ENCODE assay signal across 11 cellular contexts in genomic region chr3:43906847-43907507, GRCh38.
DNase-seq lines count a peak whose midpoint lies in the region; ATAC-seq and TF ChIP-seq lines count a peak whose summit lies in the region.
"Had no signal": no experiment of that assay in that cellular context is flagged by ENCODE, and none has a peak within 500 bp of the region (broad histone marks: within the 10 kb centered on the region; RNA-seq: fewer than 3 reads in every experiment).

No MANE protein-coding gene starts in this region.

- no peak overlapping the region for H3K27ac ChIP-seq in neuronal stem cell (replicated peaks; ENCODE audit: low read length)
- H3K27ac ChIP-seq in stomach, result no peak overlapping the region
- H3K27ac ChIP-seq: adrenal gland had no signal

- DNase-seq in neuronal stem cell (ENCODE audit: low spot score) (no peak), stomach (no peak), mucosa of descending colon (no peak), DMS53 (lab: John Stamatoyannopoulos, UW) (no peak)
- DNase-seq: adrenal gland, NCI-H1417, NCI-H526 had no signal

- no peak overlapping the region for H2BK5ac ChIP-seq in neuronal stem cell (ENCODE audit: low read length)

- WGBS in neuronal stem cell (ENCODE audit: extremely low coverage in 2 of 2, insufficient read length in 2 of 2, insufficient replicate concordance in 1 of 2), 2 donors, result no CpG with 5 or more reads among the region's 8 CpGs
- 64 to 68% (median 67%) methylated on average over 8 of the region's 8 CpGs for WGBS in stomach, 5 donors

- peaks cover 0 to 2% of the 10 kb centered on the region in 2 donors for H3K4me1 ChIP-seq in neuronal stem cell (ENCODE audit: control insufficient read depth in 2 of 2, insufficient read depth in 1 of 2, low read depth in 1 of 2, low read length in 2 of 2)
- no peaks in the 10 kb centered on the region for H3K4me1 ChIP-seq in stomach
- H3K4me1 ChIP-seq in mucosa of descending colon (ENCODE audit: low read depth), result no peaks in the 10 kb centered on the region
- H3K4me1 ChIP-seq: adrenal gland, HAP-1 had no signal

- no peak overlapping the region for H2BK15ac ChIP-seq in neuronal stem cell (ENCODE audit: low read length)

- H3K4me2 ChIP-seq in neuronal stem cell (ENCODE audit: insufficient read depth, low read length, poor library complexity, severe bottlenecking), result no peak overlapping the region

- H3K18ac ChIP-seq in neuronal stem cell (ENCODE audit: low read length), result peak overlapping the region; percentile 41

- H3K9me3 ChIP-seq in neuronal stem cell (replicated peaks in 1 of 2; ENCODE audit: control insufficient read depth in 2 of 2, insufficient read depth in 1 of 2, low read depth in 1 of 2, low read length in 2 of 2), result no peaks in the 10 kb centered on the region
- no peaks in the 10 kb centered on the region for H3K9me3 ChIP-seq in stomach
- no peaks in the 10 kb centered on the region for H3K9me3 ChIP-seq in mucosa of descending colon
- H3K9me3 ChIP-seq: adrenal gland, HAP-1 had no signal

- no peak overlapping the region for H3K9ac ChIP-seq in neuronal stem cell (ENCODE audit: low read depth, low read length, poor library complexity)

- ATAC-seq in GM19023 (IDR thresholded peaks at IDR 0.05; ENCODE audit: unreplicated experiment), result peak; percentile 42
- peak; percentile 41 for ATAC-seq in GM21717 (IDR thresholded peaks at IDR 0.05; ENCODE audit: unreplicated experiment)
- peak; percentile 24 for ATAC-seq in HG03175 (IDR thresholded peaks at IDR 0.05; ENCODE audit: unreplicated experiment)
- ATAC-seq in mucosa of descending colon, result no peak

- no peaks in the 10 kb centered on the region for H3K79me1 ChIP-seq in neuronal stem cell (ENCODE audit: low read depth, low read length)

- TF ChIP-seq CTCF in stomach (IDR thresholded peaks at IDR 0.05) (no peak), mucosa of descending colon (IDR thresholded peaks at IDR 0.05) (no peak)

- H2BK120ac ChIP-seq in neuronal stem cell (ENCODE audit: low read depth, low read length), result no peak overlapping the region

- H3K27me3 ChIP-seq in neuronal stem cell (ENCODE audit: control insufficient read depth in 3 of 3, insufficient read depth in 3 of 3, low read depth in 1 of 3, low read length in 3 of 3), result no peaks in the 10 kb centered on the region
- H3K27me3 ChIP-seq in stomach, result no peaks in the 10 kb centered on the region
- H3K27me3 ChIP-seq: adrenal gland had no signal

- H2BK12ac ChIP-seq in neuronal stem cell (ENCODE audit: low read length), result no peak overlapping the region

- H2AFZ ChIP-seq in neuronal stem cell (ENCODE audit: low read length), result no peak overlapping the region

- intact Hi-C loops in stomach (cut with DNase I; ENCODE audit: low total_unique reads), result no loop called here
- intact Hi-C loops in mucosa of descending colon (cut with DNase I, micrococcal nuclease), result no loop called here

- TF ChIP-seq EP300 in stomach (IDR thresholded peaks at IDR 0.05), result no peak

- peak overlapping the region; percentile 13 for H3K14ac ChIP-seq in neuronal stem cell (ENCODE audit: low read length)

- no peak overlapping the region for H3K4me3 ChIP-seq in neuronal stem cell (ENCODE audit: low read length in 2 of 2)
- H3K4me3 ChIP-seq in stomach, result no peak overlapping the region
- H3K4me3 ChIP-seq in mucosa of descending colon, result no peak overlapping the region
- H3K4me3 ChIP-seq: adrenal gland, HAP-1 had no signal

- no peak overlapping the region for H2AK5ac ChIP-seq in neuronal stem cell (ENCODE audit: low read depth, low read length)

- H3K36me3 ChIP-seq in neuronal stem cell (replicated peaks in 1 of 2; ENCODE audit: control insufficient read depth in 2 of 2, insufficient read depth in 2 of 2, low read length in 2 of 2) (no peaks in the 10 kb centered on the region), stomach (no peaks in the 10 kb centered on the region), mucosa of descending colon (ENCODE audit: low read depth) (no peaks in the 10 kb centered on the region)
- H3K36me3 ChIP-seq: adrenal gland, HAP-1 had no signal

- no peak overlapping the region for H4K8ac ChIP-seq in neuronal stem cell (ENCODE audit: low read depth, low read length)

- no peak overlapping the region for H3K4ac ChIP-seq in neuronal stem cell (ENCODE audit: low read length)

- no peak overlapping the region for H3K23ac ChIP-seq in neuronal stem cell (ENCODE audit: low read depth, low read length, poor library complexity)

- TF ChIP-seq POLR2A in stomach (IDR thresholded peaks at IDR 0.05), result no peak

- H4K91ac ChIP-seq in neuronal stem cell (ENCODE audit: low read depth, low read length, poor library complexity), result peak overlapping the region; percentile 77
